Comparison of ENCODE assay signal across 7 cellular contexts in the genomic region with DNA sequence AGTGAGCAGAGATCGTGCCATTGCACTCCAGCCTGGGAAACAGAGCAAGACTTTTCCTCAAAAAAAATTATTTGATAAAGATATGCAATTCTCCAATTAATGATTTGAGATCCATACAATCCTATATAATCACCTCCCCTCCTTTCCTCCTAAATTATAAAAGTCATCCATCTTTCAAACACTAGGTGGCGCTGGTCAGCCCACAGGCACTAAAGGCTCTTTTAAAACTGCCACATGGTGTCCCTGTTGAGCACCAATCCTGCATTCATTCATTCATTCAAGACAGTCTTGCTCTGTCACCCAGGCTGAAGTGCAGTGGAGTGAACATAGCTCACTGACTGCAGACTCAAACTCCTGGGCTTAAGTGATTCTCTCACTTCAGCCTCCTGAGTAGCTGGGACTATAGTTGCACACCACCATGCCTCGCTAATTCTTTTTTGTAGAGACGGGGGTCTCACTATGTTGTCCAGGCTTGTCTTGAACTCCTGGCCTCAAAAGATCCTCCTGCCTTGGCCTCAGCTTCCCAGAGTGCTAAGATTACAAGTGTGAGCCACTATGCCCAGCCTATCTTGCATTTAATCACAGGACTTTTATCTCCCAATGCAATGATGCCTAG. TPM values are rescaled to one million over a fixed set of nuclear protein-coding genes. Genes with fewer than 3 reads are reported as not detected.
A peak's percentile ranks its signal among the peaks of the same experiment; 100 is the strongest.
DNase-seq lines count a peak whose midpoint lies in the region; ATAC-seq lines count a peak whose summit lies in the region.

No MANE protein-coding gene starts in this region.

- H3K27ac Mint-ChIP-seq in T-helper 17 cell, result no peak overlapping the region

- H3K4me1 Mint-ChIP-seq in T-helper 17 cell, result peaks cover 6% of the 10 kb centered on the region

- DNase-seq in Daoy (ENCODE audit: low read depth), result peak; percentile 55
- DNase-seq in LHCN-M2 (ENCODE audit: low read depth), result peak; percentile 66
- DNase-seq in T-helper 17 cell, result peak in 2 of 3 donors; percentile 19 to 34
- peak; percentile 43 for DNase-seq in effector CD4-positive, alpha-beta T cell
- peak; percentile 30 for DNase-seq in mucosa of gallbladder (ENCODE audit: low spot score)

- ATAC-seq in GM21367 (IDR thresholded peaks at IDR 0.05; ENCODE audit: unreplicated experiment) (peak; percentile 67), T-helper 17 cell (peak; percentile 83), HG03025 (IDR thresholded peaks at IDR 0.05; ENCODE audit: low FRiP score, unreplicated experiment) (no peak)

- peaks cover 6% of the 10 kb centered on the region for H3K36me3 Mint-ChIP-seq in T-helper 17 cell (ENCODE audit: low read depth)

- H3K4me3 Mint-ChIP-seq in T-helper 17 cell, result no peak overlapping the region

- peaks cover 26% of the 10 kb centered on the region for H3K27me3 Mint-ChIP-seq in T-helper 17 cell

- H3K9me3 ChIP-seq in T-helper 17 cell (ENCODE audit: control insufficient read depth, low read length, poor library complexity, severe bottlenecking), result no peaks in the 10 kb centered on the region

RNA-seq across cellular contexts. Expression of gene SLC2A12, which starts 58.7 kb away (rescaled TPM):
- total RNA-seq in Daoy (2014; rRNA removed; shearing (Covaris generic)), result 0.36 and 0.69 TPM in 2 replicates
- 0.06 and 0.57 TPM in 2 replicates for total RNA-seq in LHCN-M2 (2014; rRNA removed)
- polyA plus RNA-seq in LHCN-M2 (2012), result 0.16 TPM
- total RNA-seq in T-helper 17 cell, result not detected
- total RNA-seq in mucosa of gallbladder, result 10.8 TPM
